Comparison of ENCODE assay signal across 24 cellular contexts in the genomic region with DNA sequence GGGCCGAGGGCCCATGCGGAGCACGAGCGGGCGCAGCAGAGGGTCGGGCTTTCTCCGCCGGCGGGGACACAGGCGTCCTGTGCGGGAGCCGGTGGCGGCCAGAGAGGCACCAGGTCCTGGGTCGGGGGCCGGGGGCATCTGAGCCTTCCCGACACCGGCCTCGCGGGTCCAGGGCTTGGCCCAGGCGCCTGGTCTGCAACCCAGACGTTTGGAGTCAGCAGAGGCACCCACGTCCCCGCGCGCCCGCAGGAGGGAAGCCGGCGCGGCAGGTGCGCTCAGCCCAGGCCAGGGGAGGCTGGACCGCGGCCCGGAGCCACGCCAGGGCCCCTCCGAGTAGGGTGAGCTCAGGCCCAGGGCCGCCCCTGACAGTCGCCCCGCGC.
"Had no signal": no experiment of that assay in that cellular context is flagged by ENCODE, and none has a peak within 500 bp of the region (broad histone marks: within the 10 kb centered on the region; RNA-seq: fewer than 3 reads in every experiment).

No MANE protein-coding gene starts in this region.

- H3K9me3 ChIP-seq: colonic mucosa had no signal

- H3K4me3 Mint-ChIP-seq: activated naive CD8-positive, alpha-beta T cell treated with anti-CD3 and anti-CD28 coated beads, Interleukin-2, amount 10 ng/mL, durations not matched to agents 7 days and 5 days; memory B cell; naive B cell; neural progenitor cell; stimulated activated naive CD8-positive, alpha-beta T cell treated with anti-CD3 and anti-CD28 coated beads, Interleukin-15, Interleukin-2, amounts not matched to agents 100 ng/mL and 50 ng/mL, for 24 hours had no signal

- H3K4me1 Mint-ChIP-seq: activated naive CD8-positive, alpha-beta T cell treated with anti-CD3 and anti-CD28 coated beads, Interleukin-2, amount 10 ng/mL, durations not matched to agents 7 days and 5 days; memory B cell; naive B cell had no signal

- DNase-seq: activated CD4-positive, alpha-beta T cell treated with anti-CD3 and anti-CD28 coated beads, Interleukin-2, amount 50 U/mL, for 4 hours; activated naive CD4-positive, alpha-beta T cell; activated naive CD8-positive, alpha-beta T cell treated with anti-CD3 and anti-CD28 coated beads, Interleukin-2, amount 10 ng/mL, durations not matched to agents 7 days and 5 days; activated T-cell treated with anti-CD3 and anti-CD28 coated beads for 4 hours; amygdala; body of pancreas; caudate nucleus; colonic mucosa; foreskin keratinocyte; hippocampal formation; islet precursor cell; naive B cell; stimulated activated CD4-positive, alpha-beta T cell treated with anti-CD3 and anti-CD28 coated beads, Interleukin-12 subunit alpha, Interleukin-12 subunit beta, amount 100 ng/mL, for 4 hours; stimulated activated CD4-positive, alpha-beta T cell treated with anti-CD3 and anti-CD28 coated beads, Interleukin-1b, Interleukin-23, amount 100 ng/mL, for 48 hours; SW 1271; transverse colon; WERI-Rb-1 had no signal

- H3K36me3 ChIP-seq: colonic mucosa, neural progenitor cell, pancreas, suprapubic skin, transverse colon, vagina, WERI-Rb-1 had no signal

- H3K27me3 ChIP-seq: body of pancreas, neural progenitor cell, pancreas, vagina had no signal

- ATAC-seq: body of pancreas, foreskin keratinocyte, left lobe of liver, pancreas had no signal

- H3K27ac Mint-ChIP-seq: activated naive CD8-positive, alpha-beta T cell treated with anti-CD3 and anti-CD28 coated beads, Interleukin-2, amount 10 ng/mL, durations not matched to agents 7 days and 5 days; memory B cell; naive B cell; neural progenitor cell; stimulated activated naive CD8-positive, alpha-beta T cell treated with anti-CD3 and anti-CD28 coated beads, Interleukin-15, Interleukin-2, amounts not matched to agents 100 ng/mL and 50 ng/mL, for 24 hours had no signal

- H3K4me3 ChIP-seq: body of pancreas, colonic mucosa, neural progenitor cell, pancreas, suprapubic skin, transverse colon, vagina had no signal

- H3K4me1 ChIP-seq: body of pancreas, colonic mucosa, foreskin keratinocyte, neural progenitor cell, pancreas, suprapubic skin, transverse colon, vagina had no signal

- H3K27ac ChIP-seq: body of pancreas, colonic mucosa, foreskin keratinocyte, neural progenitor cell, pancreas, suprapubic skin, transverse colon, vagina had no signal
